In the genomic region with DNA sequence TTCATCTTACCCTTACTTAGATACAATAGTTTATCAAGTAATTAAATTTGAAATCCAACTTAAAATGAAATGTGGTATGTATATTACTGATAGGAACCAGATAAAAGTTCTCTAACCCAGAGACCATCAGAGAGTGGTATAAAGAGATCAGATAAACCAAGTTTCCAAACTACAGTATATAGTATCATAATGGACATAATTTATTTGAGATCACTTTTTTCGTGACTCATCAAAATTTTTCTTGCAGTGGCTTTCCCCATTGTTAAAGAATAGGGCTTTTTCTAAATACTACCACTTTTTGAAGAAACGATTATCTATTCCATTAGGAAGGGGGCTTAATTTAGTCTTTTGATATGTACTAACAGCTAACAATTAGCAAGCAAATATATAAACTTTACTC, we compare ENCODE assay signal across 28 cellular contexts. TPM values are rescaled to one million over a fixed set of nuclear protein-coding genes. Genes with fewer than 3 reads are reported as not detected.
"Had no signal": no experiment of that assay in that cellular context is flagged by ENCODE, and none has a peak within 500 bp of the region (broad histone marks: within the 10 kb centered on the region; RNA-seq: fewer than 3 reads in every experiment).

No MANE protein-coding gene starts in this region.

- H3K9me3 ChIP-seq: ascending aorta had no signal

- FAIRE-seq: RCC 7860, TTC549 had no signal

- H3K27ac ChIP-seq: ascending aorta had no signal

- DNase-seq: activated CD4-positive, alpha-beta T cell treated with anti-CD3 and anti-CD28 coated beads, Interleukin-2, amount 10 ng/mL, durations not matched to agents 24 days and 14 days; activated CD4-positive, alpha-beta T cell treated with anti-CD3 and anti-CD28 coated beads, Interleukin-2, amount 50 U/mL, for 4 hours; activated CD8-positive, alpha-beta T cell treated with anti-CD3 and anti-CD28 coated beads for 36 hours; activated effector memory CD4-positive, alpha-beta T cell treated with anti-CD3 and anti-CD28 coated beads, Interleukin-2, amount 50 U/mL, for 16 hours; activated naive CD4-positive, alpha-beta T cell treated with Interleukin-2 at 50 U/mL for 16 hours; activated naive CD8-positive, alpha-beta T cell treated with anti-CD3 and anti-CD28 coated beads, Interleukin-2, amount 10 ng/mL, durations not matched to agents 7 days and 5 days; activated T-cell treated with anti-CD3 and anti-CD28 coated beads, Interleukin-2, amount 50 U/mL, for 1 hour; activated T-cell treated with anti-CD3 and anti-CD28 coated beads, Interleukin-2, amount 50 U/mL, for 72 hours; amygdala; MM.1S; MV-4-11; NCI-H1092; NCI-H1436 treated with DMSO at 0.1 percent for 48 hours; NCI-H1694 treated with DMSO at 0.1 percent for 48 hours; NCI-H2029; NCI-H345; NCI-H524 treated with DMSO at 0.1 percent for 48 hours; NK-92 treated with Interleukin-12 subunit alpha and Interleukin-12 subunit beta, amount 100 ng/mL, for 24 hours; PC-3; SIG-M5 had no signal

- H3K4me3 ChIP-seq: ascending aorta, cardiac muscle cell had no signal

- H3K27me3 ChIP-seq: ascending aorta, cardiac muscle cell had no signal

- ATAC-seq: activated CD8-positive, alpha-beta T cell treated with anti-CD3 and anti-CD28 coated beads for 36 hours; activated T-cell treated with anti-CD3 and anti-CD28 coated beads, Interleukin-2, amount 50 U/mL, for 72 hours; activated T-helper 17 cell treated with anti-CD3 and anti-CD28 coated beads, Interleukin-2, amount 50 U/mL, for 72 hours; PC-3; Right ventricle myocardium inferior had no signal

- H3K4me1 ChIP-seq: ascending aorta had no signal

RNA-seq across cellular contexts. Expression of gene PPP1R36, which starts 24.4 kb away (rescaled TPM):
- total RNA-seq: activated T-helper 17 cell treated with anti-CD3 and anti-CD28 coated beads, Interleukin-2, amount 50 U/mL, for 72 hours; ascending aorta; cardiac muscle cell; Right ventricle myocardium inferior; SK-MEL-5; T-helper 1 cell treated with Interleukin-12 subunit alpha and Interleukin-12 subunit beta and Interleukin-4 antibody, amounts not matched to agents 30 ng/mL and 1 ng/mL, for 36 hours had no signal
